In the genomic region with DNA sequence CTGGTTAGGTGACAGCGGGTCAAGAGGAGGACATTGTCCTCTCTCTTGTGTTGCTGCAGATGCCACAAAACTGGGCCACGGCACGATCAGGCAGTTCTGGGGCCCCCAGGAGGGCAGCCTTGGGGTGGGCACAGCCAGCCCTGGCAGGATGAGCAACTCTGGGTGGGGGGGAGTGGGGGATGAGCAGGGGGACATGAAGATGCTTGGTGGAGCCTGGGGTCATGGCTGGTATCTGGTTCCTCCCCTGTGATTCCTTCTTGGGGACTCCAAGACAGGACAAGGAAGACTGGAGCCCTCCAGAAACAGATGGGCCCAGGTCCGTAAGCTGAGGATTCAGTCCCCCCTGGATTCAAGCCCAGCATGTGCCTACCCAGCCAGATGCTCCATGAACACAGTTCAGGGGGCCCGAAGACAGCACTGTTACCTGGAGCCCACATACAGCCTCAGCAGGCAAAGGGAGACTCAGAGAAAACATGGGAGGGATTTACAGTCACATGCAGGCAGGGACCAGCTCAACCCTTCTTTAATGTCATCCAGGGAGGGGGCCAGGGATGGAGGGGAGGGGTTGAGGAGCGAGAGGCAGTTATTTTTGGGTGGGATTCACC, we compare ENCODE assay signal across 27 cellular contexts. TPM values are rescaled to one million over a fixed set of nuclear protein-coding genes. Genes with fewer than 3 reads are reported as not detected.
"Had no signal": no experiment of that assay in that cellular context is flagged by ENCODE, and none has a peak within 500 bp of the region (broad histone marks: within the 10 kb centered on the region; RNA-seq: fewer than 3 reads in every experiment).

No MANE protein-coding gene starts in this region.

- H3K4me1 Mint-ChIP-seq: activated CD4-positive, alpha-beta T cell treated with anti-CD3 and anti-CD28 coated beads, Interleukin-2, amount 10 ng/mL, durations not matched to agents 24 days and 14 days; activated naive CD8-positive, alpha-beta T cell treated with anti-CD3 and anti-CD28 coated beads, Interleukin-2, amount 10 ng/mL, durations not matched to agents 7 days and 5 days; T-helper 17 cell had no signal

- ATAC-seq: activated T-cell treated with anti-CD3 and anti-CD28 coated beads, Interleukin-2, amount 50 U/mL, for 4 hours; T-helper 17 cell; WTC11 had no signal

- H3K36me3 Mint-ChIP-seq: activated CD4-positive, alpha-beta memory T cell treated with anti-CD3 and anti-CD28 coated beads for 36 hours; activated naive CD8-positive, alpha-beta T cell treated with anti-CD3 and anti-CD28 coated beads, Interleukin-2, amount 10 ng/mL, durations not matched to agents 7 days and 5 days; WTC11 had no signal

- H3K27ac Mint-ChIP-seq: activated naive CD8-positive, alpha-beta T cell treated with anti-CD3 and anti-CD28 coated beads, Interleukin-2, amount 10 ng/mL, durations not matched to agents 7 days and 5 days; T-helper 17 cell; WTC11 had no signal

- H3K9me3 Mint-ChIP-seq: activated CD4-positive, alpha-beta memory T cell treated with anti-CD3 and anti-CD28 coated beads for 36 hours; activated CD4-positive, alpha-beta T cell treated with anti-CD3 and anti-CD28 coated beads, Interleukin-2, amount 10 ng/mL, durations not matched to agents 24 days and 14 days; activated naive CD8-positive, alpha-beta T cell treated with anti-CD3 and anti-CD28 coated beads, Interleukin-2, amount 10 ng/mL, durations not matched to agents 7 days and 5 days; activated T-cell treated with anti-CD3 and anti-CD28 coated beads, Interleukin-2, amount 50 U/mL, for 4 hours; WTC11 had no signal

- DNase-seq: activated CD4-positive, alpha-beta memory T cell treated with anti-CD3 and anti-CD28 coated beads for 36 hours; activated CD4-positive, alpha-beta T cell treated with anti-CD3 and anti-CD28 coated beads, Interleukin-2, amount 10 ng/mL, durations not matched to agents 24 days and 14 days; activated CD4-positive, CD25-positive, alpha-beta regulatory T cell treated with anti-CD3 and anti-CD28 coated beads, Interleukin-2, amount 50 U/mL, for 72 hours; activated CD8-positive, alpha-beta memory T cell treated with anti-CD3 and anti-CD28 coated beads for 24 hours; activated naive CD4-positive, alpha-beta T cell treated with anti-CD3 and anti-CD28 coated beads, Interleukin-2, amount 50 U/mL, for 16 hours; activated naive CD8-positive, alpha-beta T cell treated with anti-CD3 and anti-CD28 coated beads, Interleukin-2, amount 10 ng/mL, durations not matched to agents 7 days and 5 days; activated T-cell treated with anti-CD3 and anti-CD28 coated beads, Interleukin-2, amount 50 U/mL, for 4 hours; caudate nucleus; Kasumi-1; NCI-H1105 treated with DMSO at 0.1 percent for 48 hours; NCI-H1436 treated with DMSO at 0.1 percent for 48 hours; NCI-H2029; NCI-H2107; NCI-H2171 treated with DMSO at 0.1 percent for 48 hours; NCI-H226; NCI-H526 treated with DMSO at 0.1 percent for 48 hours; NCI-H82; SIG-M5; T-helper 17 cell; T-helper 9 cell had no signal

- H3K4me3 Mint-ChIP-seq: activated CD4-positive, alpha-beta memory T cell treated with anti-CD3 and anti-CD28 coated beads for 36 hours; activated CD4-positive, alpha-beta T cell treated with anti-CD3 and anti-CD28 coated beads, Interleukin-2, amount 10 ng/mL, durations not matched to agents 24 days and 14 days; activated naive CD8-positive, alpha-beta T cell treated with anti-CD3 and anti-CD28 coated beads, Interleukin-2, amount 10 ng/mL, durations not matched to agents 7 days and 5 days; activated T-cell treated with anti-CD3 and anti-CD28 coated beads, Interleukin-2, amount 50 U/mL, for 4 hours; T-helper 17 cell; WTC11 had no signal

- H3K27me3 Mint-ChIP-seq: activated CD4-positive, alpha-beta memory T cell treated with anti-CD3 and anti-CD28 coated beads for 36 hours; activated CD4-positive, alpha-beta T cell treated with anti-CD3 and anti-CD28 coated beads, Interleukin-2, amount 10 ng/mL, durations not matched to agents 24 days and 14 days; activated naive CD8-positive, alpha-beta T cell treated with anti-CD3 and anti-CD28 coated beads, Interleukin-2, amount 10 ng/mL, durations not matched to agents 7 days and 5 days had no signal

RNA-seq across cellular contexts. Expression of gene SERPINA1, which starts 10.4 kb away (rescaled TPM):
- total RNA-seq: OCI-LY7 had no signal

RNA-seq across cellular contexts. Expression of gene SERPINA2, which starts 11.5 kb away (rescaled TPM):
- total RNA-seq: activated CD4-positive, alpha-beta memory T cell treated with anti-CD3 and anti-CD28 coated beads for 36 hours; activated CD4-positive, alpha-beta T cell treated with anti-CD3 and anti-CD28 coated beads, Interleukin-2, amount 10 ng/mL, durations not matched to agents 24 days and 14 days; activated naive CD8-positive, alpha-beta T cell treated with anti-CD3 and anti-CD28 coated beads, Interleukin-2, amount 10 ng/mL, durations not matched to agents 7 days and 5 days; activated T-cell treated with anti-CD3 and anti-CD28 coated beads, Interleukin-2, amount 50 U/mL, for 4 hours; aorta; breast epithelium; cerebellum; NCI-H460; OCI-LY7; RPMI7951; T-helper 17 cell; WTC11 had no signal
- polyA plus RNA-seq: aorta had no signal

RNA-seq across cellular contexts. Expression of gene SERPINA6, which starts 54.8 kb away (rescaled TPM):
- total RNA-seq: activated CD4-positive, alpha-beta memory T cell treated with anti-CD3 and anti-CD28 coated beads for 36 hours; activated CD4-positive, alpha-beta T cell treated with anti-CD3 and anti-CD28 coated beads, Interleukin-2, amount 10 ng/mL, durations not matched to agents 24 days and 14 days; activated naive CD8-positive, alpha-beta T cell treated with anti-CD3 and anti-CD28 coated beads, Interleukin-2, amount 10 ng/mL, durations not matched to agents 7 days and 5 days; activated T-cell treated with anti-CD3 and anti-CD28 coated beads, Interleukin-2, amount 50 U/mL, for 4 hours; aorta; cerebellum; NCI-H460; OCI-LY7; T-helper 17 cell had no signal
- polyA plus RNA-seq: aorta had no signal
